ENCODE assay signal across 8 cellular contexts in the genomic region with DNA sequence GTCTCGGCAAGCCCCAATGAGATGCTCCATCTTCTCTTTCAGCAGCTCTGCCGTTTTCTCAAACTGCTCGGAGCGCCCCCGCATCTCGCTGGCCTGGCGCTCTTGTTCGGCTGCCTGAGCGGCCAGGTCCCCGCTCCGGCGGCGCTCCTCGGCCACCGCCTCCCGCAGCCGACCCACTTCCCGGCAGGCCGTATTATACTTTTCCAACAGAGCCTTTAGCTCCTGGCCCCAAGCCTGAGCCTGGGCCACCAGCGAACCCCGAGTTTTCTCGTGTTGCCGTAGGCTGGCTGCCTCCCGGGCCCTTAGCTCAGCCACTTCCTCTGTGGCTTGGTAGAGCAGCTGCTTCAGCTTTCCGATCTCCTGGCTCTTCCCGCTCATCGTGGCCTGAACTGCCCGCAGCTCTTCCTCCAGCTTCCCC. TPM values are rescaled to one million over a fixed set of nuclear protein-coding genes. Genes with fewer than 3 reads are reported as not detected.
DNase-seq lines count a peak whose midpoint lies in the region; ATAC-seq and TF ChIP-seq lines count a peak whose summit lies in the region.

No MANE protein-coding gene starts in this region.

- no peaks in the 10 kb centered on the region for H3K36me3 Mint-ChIP-seq in T-cell

- no peaks in the 10 kb centered on the region for H3F3A ChIP-seq in smooth muscle cell (ENCODE audit: low read depth)

- H3K27ac ChIP-seq in smooth muscle cell (ENCODE audit: low read depth), result no peak overlapping the region
- H3K27ac ChIP-seq in OCI-LY7 (ENCODE audit: low read depth, low read length, poor library complexity, severe bottlenecking), result no peak overlapping the region

- H3K4me1 Mint-ChIP-seq in T-cell, result peaks cover 15 to 23% (median 18%) of the 10 kb centered on the region in 3 donors

- DNase-seq in CMK (ENCODE audit: low read depth), result peak; percentile 18
- peak in 31 of 34 experiments; percentile 11 to 57 (median 26) for DNase-seq in T-cell
- DNase-seq in cardiac fibroblast (ENCODE audit: low read depth in 2 of 2), result peak; percentile 46 to 48
- peak; percentile 40 for DNase-seq in inferior parietal cortex (ENCODE audit: extremely low spot score)
- DNase-seq in smooth muscle cell (lab: John Stamatoyannopoulos, UW; ENCODE audit: unreplicated experiment), result no peak
- DNase-seq in OCI-LY7 (ENCODE audit: low spot score), result no peak

- H3K9me3 ChIP-seq in smooth muscle cell (replicated peaks; ENCODE audit: low read depth) (no peaks in the 10 kb centered on the region), OCI-LY7 (ENCODE audit: low read length) (no peaks in the 10 kb centered on the region)

- H3K4me1 ChIP-seq in smooth muscle cell (ENCODE audit: low read depth) (peaks cover 6% of the 10 kb centered on the region), OCI-LY7 (ENCODE audit: insufficient read depth, low read length, poor library complexity, severe bottlenecking) (no peaks in the 10 kb centered on the region)

- peak overlapping the region; percentile 97 for H2AFZ ChIP-seq in smooth muscle cell (ENCODE audit: low read depth)
- no peak overlapping the region for H2AFZ ChIP-seq in OCI-LY7 (ENCODE audit: low read length)

- H4K20me1 ChIP-seq in smooth muscle cell (ENCODE audit: low read depth) (no peaks in the 10 kb centered on the region), OCI-LY7 (ENCODE audit: insufficient read depth, low read length) (no peaks in the 10 kb centered on the region)

- CTCF ChIA-PET in T-cell (lab: Charles Lee) (interaction anchor here (0.9 to 1.8 kb wide), 4 partner anchors 14 to 27 kb away, joined by 3 read pairs; a partner anchor contains a TSS), OCI-LY7 (lab: Charles Lee; ENCODE audit: unreplicated experiment) (interaction anchor here (0.8 kb wide), 1 partner anchor 86 kb away, joined by 3 read pairs; a partner anchor contains a TSS)

- H3K4me3 ChIP-seq in cardiac fibroblast (replicated peaks in 1 of 2; ENCODE audit: low read depth in 2 of 2, low read length in 2 of 2) (peak overlapping the region; percentile 23 to 26), smooth muscle cell (peak overlapping the region; percentile 38), OCI-LY7 (ENCODE audit: low read depth, low read length, poor library complexity, severe bottlenecking) (no peak overlapping the region)

- TF ChIP-seq CTCF in cardiac fibroblast (IDR thresholded peaks at IDR 0.05; ENCODE audit: low read depth, low read length) (no peak), smooth muscle cell (IDR thresholded peaks at IDR 0.05; ENCODE audit: borderline replicate concordance, insufficient read depth, poor library complexity, severe bottlenecking) (no peak), OCI-LY7 (conservative IDR thresholded peaks at IDR 0.05; ENCODE audit: low read length) (no peak)

- no peaks in the 10 kb centered on the region for H3K9me2 ChIP-seq in OCI-LY7 (ENCODE audit: insufficient read depth, low read length)

- no peaks in the 10 kb centered on the region for H3K27me3 ChIP-seq in smooth muscle cell (ENCODE audit: low read depth)

- BruUV-seq in OCI-LY7 (replicated peaks; lab: Mats Ljungman, UMichigan), result no TSS peak

- H3K27ac Mint-ChIP-seq in T-cell, result peak overlapping the region; percentile 49 to 79

- POLR2A ChIA-PET in T-cell (lab: Charles Lee), result interaction anchor here in 1 of 2 donors (0.6 kb wide), 2 partner anchors 9 to 167 kb away, joined by 3 to 4 read pairs; no protein-coding TSS in a partner anchor
- POLR2A ChIA-PET in OCI-LY7 (lab: Charles Lee), result interaction anchor here (1.5 kb wide), 1 partner anchor 11 kb away, joined by 3 read pairs; no protein-coding TSS in a partner anchor

- H3K36me3 ChIP-seq in smooth muscle cell (ENCODE audit: low read depth), result no peaks in the 10 kb centered on the region
- H3K36me3 ChIP-seq in OCI-LY7 (ENCODE audit: insufficient read depth, low read length), result no peaks in the 10 kb centered on the region

- peak overlapping the region; percentile 18 for H3K9ac ChIP-seq in smooth muscle cell (ENCODE audit: low read depth)

- WGBS in smooth muscle cell (ENCODE audit: low lambda C conversion rate), result 11% methylated on average over 28 of the region's 28 CpGs

- H3K27me3 Mint-ChIP-seq in T-cell, result peaks cover 4 to 10% of the 10 kb centered on the region in 2 donors

- ATAC-seq in T-cell (replicated peaks in 1 of 4) (peak; percentile 86 to 90 (median 90)), GM18498 (IDR thresholded peaks at IDR 0.05; ENCODE audit: unreplicated experiment) (no peak), HG03354 (IDR thresholded peaks at IDR 0.05; ENCODE audit: poor library complexity, severe bottlenecking, unreplicated experiment) (no peak)

- H3K4me3 Mint-ChIP-seq in T-cell, result peak overlapping the region; percentile 73 to 79 (median 75)

- H3K9me3 Mint-ChIP-seq in T-cell, result no peaks in the 10 kb centered on the region

- intact Hi-C loops in OCI-LY7 (cut with micrococcal nuclease; ENCODE audit: unreplicated experiment), result no loop called here

- H3K4me2 ChIP-seq in smooth muscle cell, result peak overlapping the region; percentile 85
- no peak overlapping the region for H3K4me2 ChIP-seq in OCI-LY7 (ENCODE audit: low read length)

- H3K79me2 ChIP-seq in smooth muscle cell (ENCODE audit: low read depth), result no peaks in the 10 kb centered on the region
- no peaks in the 10 kb centered on the region for H3K79me2 ChIP-seq in OCI-LY7 (ENCODE audit: insufficient read depth, low read depth, low read length)

RNA-seq across cellular contexts. Expression of a gene that starts 13.1 kb away (rescaled TPM):
- 10 to 100 TPM; 22.1 to 28.3 (median 26.8) TPM for total RNA-seq in T-cell
- 39.2 and 42.7 TPM in 2 replicates for total RNA-seq in smooth muscle cell
- 57.6 and 62.0 TPM in 2 replicates for polyA plus RNA-seq in smooth muscle cell
- total RNA-seq in OCI-LY7 (2014; rRNA removed; shearing (Covaris generic)), result 7.8 and 9.4 TPM in 2 replicates
- 28.1 and 32.8 TPM in 2 replicates for total RNA-seq in OCI-LY7 (2022)

RNA-seq across cellular contexts. Expression of a gene that starts 13.7 kb away (rescaled TPM):
- total RNA-seq in T-cell (under 1 TPM in 1 of 5 donors, not detected in 4; 0.09 TPM), smooth muscle cell (1.1 and 1.8 TPM in 2 replicates), OCI-LY7 (2022) (not detected in 2 replicates)
- polyA plus RNA-seq in smooth muscle cell, result 1.5 and 1.7 TPM in 2 replicates
- not detected in 2 replicates for total RNA-seq in OCI-LY7 (2014; rRNA removed; shearing (Covaris generic))

RNA-seq across cellular contexts. Expression of a gene that starts 26.6 kb away (rescaled TPM):
- total RNA-seq in T-cell (1 to 10 TPM; 2.8 to 7.6 (median 6.3) TPM), smooth muscle cell (1.1 and 2.5 TPM in 2 replicates), OCI-LY7 (2022) (39.3 and 39.4 TPM in 2 replicates)
- 6.8 and 7.9 TPM in 2 replicates for polyA plus RNA-seq in smooth muscle cell
- total RNA-seq in OCI-LY7 (2014; rRNA removed; shearing (Covaris generic)), result 10.8 and 16.9 TPM in 2 replicates

RNA-seq across cellular contexts. Expression of a gene that starts 37.8 kb away (rescaled TPM):
- total RNA-seq in T-cell, result 1 to 10 TPM; 1.7 to 5.1 (median 2.4) TPM
- 0.27 and 0.40 TPM in 2 replicates for total RNA-seq in smooth muscle cell
- 0.14 and 0.45 TPM in 2 replicates for polyA plus RNA-seq in smooth muscle cell
- 0.82 and 1.5 TPM in 2 replicates for total RNA-seq in OCI-LY7 (2014; rRNA removed; shearing (Covaris generic))
- 0.87 and 1.5 TPM in 2 replicates for total RNA-seq in OCI-LY7 (2022)

RNA-seq across cellular contexts. Expression of a gene that starts 46.5 kb away (rescaled TPM):
- 10 to 100 TPM; 18.8 to 36.3 (median 34.4) TPM for total RNA-seq in T-cell
- 22.8 and 34.3 TPM in 2 replicates for total RNA-seq in smooth muscle cell
- 23.6 and 28.5 TPM in 2 replicates for polyA plus RNA-seq in smooth muscle cell
- total RNA-seq in OCI-LY7 (2014; rRNA removed; shearing (Covaris generic)), result 18.2 and 19.5 TPM in 2 replicates
- 29.8 and 32.9 TPM in 2 replicates for total RNA-seq in OCI-LY7 (2022)

Comparison
In these comparisons a context has a peak if more than half of its experiments do, and no peak if none do; other contexts are left out.
1. DNase-seq: peak in CMK (single experiment), T-cell (31 of 34), cardiac fibroblast (2 of 2) and inferior parietal cortex (single experiment); none in smooth muscle cell (single experiment) and OCI-LY7 (single experiment).
2. ATAC-seq: peak in T-cell (4 of 4); none in GM18498 (single experiment) and HG03354 (single experiment).